21 cellular contexts compared by ENCODE assay signal in the genomic region with DNA sequence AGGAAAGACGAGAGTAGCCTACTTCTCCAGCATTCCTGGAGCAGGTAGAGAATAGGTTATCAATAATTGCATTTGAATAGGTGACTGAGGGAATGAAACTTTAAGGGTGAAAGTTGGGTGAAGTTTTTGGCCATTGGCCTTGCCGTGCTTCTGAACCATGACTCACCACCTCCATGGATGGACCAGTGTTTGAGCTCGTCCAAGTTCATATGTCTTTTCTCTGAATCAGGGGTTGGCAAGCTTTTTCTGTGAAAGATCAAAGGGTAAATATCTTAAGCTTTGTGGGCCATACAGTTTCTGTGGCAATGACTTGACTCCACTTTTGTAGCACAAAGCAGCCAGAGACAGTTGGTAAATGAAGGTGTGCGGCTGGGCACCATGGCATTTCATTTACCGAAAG. TPM values are rescaled to one million over a fixed set of nuclear protein-coding genes. Genes with fewer than 3 reads are reported as not detected.
DNase-seq lines count a peak whose midpoint lies in the region; ATAC-seq, FAIRE-seq and TF ChIP-seq lines count a peak whose summit lies in the region.
"Had no signal": no experiment of that assay in that cellular context is flagged by ENCODE, and none has a peak within 500 bp of the region (broad histone marks: within the 10 kb centered on the region; RNA-seq: fewer than 3 reads in every experiment).

No MANE protein-coding gene starts in this region.

- BruUV-seq in HepG2 (replicated peaks; lab: Mats Ljungman, UMichigan) = no TSS peak

- intact Hi-C loops in HepG2 (cut with micrococcal nuclease; ENCODE audit: unreplicated experiment) = no loop called here
- intact Hi-C loops in right lobe of liver (cut with DNase I) = no loop called here
- intact Hi-C loops in dendritic cell treated with granulocyte-macrophage colony-stimulating factor and Interleukin-4, amounts not matched to agents 40 ng/mL and 50 ng/mL, for 4 days (cut with micrococcal nuclease) = no loop called here
- intact Hi-C loops in prostate gland (cut with DNase I) = no loop called here

- TF ChIP-seq CTCF in HepG2 (CRISPR knock-in tag; IDR thresholded peaks at IDR 0.05) (no peak), right lobe of liver (IDR thresholded peaks at IDR 0.05) (no peak), GM10248 (IDR thresholded peaks at IDR 0.05; ENCODE audit: control extremely low read depth, extremely low read depth, low read depth, missing control alignments) (no peak), prostate gland (IDR thresholded peaks at IDR 0.05) (no peak)

- CTCF ChIA-PET in HepG2 (lab: Yijun Ruan, JAX; ENCODE audit: low intra/inter-chr PET ratio, low total read pairs) = no interaction called here
- CTCF ChIA-PET in GM10248 (lab: Yijun Ruan, JAX) = interaction anchor here (1.0 to 1.2 kb wide), 2 partner anchors 24 to 32 kb away, joined by 3 read pairs; partner anchors contain the start of gene SNRNP48

- H2AFZ ChIP-seq in HepG2 (ENCODE audit: low read length) = no peak overlapping the region

- H3K4me3 ChIP-seq in HepG2 (replicated peaks in 1 of 3; ENCODE audit: insufficient read depth in 1 of 3, low read depth in 2 of 3, low read length in 3 of 3) (no peak overlapping the region), right lobe of liver (no peak overlapping the region), prostate gland (no peak overlapping the region)
- H3K4me3 ChIP-seq: BLaER1 treated with 17β-estradiol and CSF1 and Interleukin-3, amounts not matched to agents 10 nM and 100 nM had no signal

- in situ Hi-C loops in HepG2 (cut with HindIII; ENCODE audit: extremely low pct_ligation_motif_present, low pct_unique_long_range_greater_than_20kb) = loop anchor here (25.0 kb wide), 1 partner anchor 934 kb away; no protein-coding TSS in a partner anchor

- no peak overlapping the region for H3K4me2 ChIP-seq in HepG2 (ENCODE audit: low read depth, low read length)
- H3K4me2 ChIP-seq: BLaER1 treated with 17β-estradiol and CSF1 and Interleukin-3, amounts not matched to agents 10 nM and 100 nM; KMS-11 had no signal

- H3K36me3 Mint-ChIP-seq in dendritic cell treated with granulocyte-macrophage colony-stimulating factor and Interleukin-4, amounts not matched to agents 40 ng/mL and 50 ng/mL, for 4 days (ENCODE audit: low read depth) = no peaks in the 10 kb centered on the region
- H3K36me3 Mint-ChIP-seq: CD8-positive, alpha-beta T cell had no signal

- H3K27ac ChIP-seq in HepG2 (ENCODE audit: extremely low read length, insufficient read depth, low read length) (no peak overlapping the region), right lobe of liver (no peak overlapping the region), prostate gland (no peak overlapping the region)
- H3K27ac ChIP-seq: 22Rv1; BLaER1 treated with 17β-estradiol and CSF1 and Interleukin-3, amounts not matched to agents 10 nM and 100 nM; KMS-11 had no signal

- H3K4me1 ChIP-seq in HepG2 (ENCODE audit: insufficient read depth, low read length) (peaks cover 22% of the 10 kb centered on the region), right lobe of liver (no peaks in the 10 kb centered on the region), prostate gland (replicated peaks) (no peaks in the 10 kb centered on the region)

- H3K27me3 Mint-ChIP-seq in dendritic cell treated with granulocyte-macrophage colony-stimulating factor and Interleukin-4, amounts not matched to agents 40 ng/mL and 50 ng/mL, for 4 days = peaks cover 5% of the 10 kb centered on the region

- H3K4me3 Mint-ChIP-seq in dendritic cell treated with granulocyte-macrophage colony-stimulating factor and Interleukin-4, amounts not matched to agents 40 ng/mL and 50 ng/mL, for 4 days = no peak overlapping the region
- H3K4me3 Mint-ChIP-seq: CD8-positive, alpha-beta T cell; H9 had no signal

- ATAC-seq in HepG2 = peak; percentile 11; the same call in 1 of the 3 replicates
- no peak for ATAC-seq in right lobe of liver
- ATAC-seq: CD8-positive, alpha-beta T cell; Panc1; SK-N-SH treated with all-trans-retinoic acid at 6 μM for 48 hours had no signal

- no peak overlapping the region for H3K9ac ChIP-seq in HepG2 (ENCODE audit: insufficient read depth, low read depth, low read length)
- H3K9ac ChIP-seq: BLaER1 treated with 17β-estradiol and CSF1 and Interleukin-3, amounts not matched to agents 10 nM and 100 nM; KMS-11 had no signal

- no peaks in the 10 kb centered on the region for H3K36me3 ChIP-seq in HepG2 (replicated peaks in 1 of 2; ENCODE audit: control insufficient read depth in 1 of 2, insufficient read depth in 2 of 2, low read length in 2 of 2)
- no peaks in the 10 kb centered on the region for H3K36me3 ChIP-seq in right lobe of liver
- no peaks in the 10 kb centered on the region for H3K36me3 ChIP-seq in prostate gland
- H3K36me3 ChIP-seq: BLaER1 treated with 17β-estradiol and CSF1 and Interleukin-3, amounts not matched to agents 10 nM and 100 nM had no signal

- TF ChIP-seq POLR2A in HepG2 (IDR thresholded peaks at IDR 0.05; ENCODE audit: insufficient read depth in 1 of 2, low read depth in 2 of 2, low read length in 2 of 2) = no peak
- TF ChIP-seq POLR2A in right lobe of liver (IDR thresholded peaks at IDR 0.05) = no peak
- no peak for TF ChIP-seq POLR2A in prostate gland (IDR thresholded peaks at IDR 0.05)

- no peaks in the 10 kb centered on the region for H3K79me2 ChIP-seq in HepG2 (ENCODE audit: insufficient read depth, low read length)

- 38% methylated on average over 5 of the region's 5 CpGs for WGBS in HepG2 (ENCODE audit: low lambda C conversion rate)
- WGBS in right lobe of liver (ENCODE audit: insufficient coverage, low coverage, low lambda C conversion rate, missing lambda C conversion rate) = 77% methylated on average over 3 of the region's 5 CpGs
- 94% methylated on average over 5 of the region's 5 CpGs for WGBS in prostate gland

- DNase-seq in HepG2 (ENCODE audit: low spot score) (peak; percentile 29), right lobe of liver (no peak), fibroblast of the conjunctiva (ENCODE audit: low read depth) (peak; percentile 18), dedifferentiated amniotic fluid mesenchymal stem cell (ENCODE audit: extremely low spot score) (no peak), GM10248 (ENCODE audit: extremely low spot score) (no peak), prostate gland (ENCODE audit: low spot score) (no peak)
- no peak for DNase-seq in effector CD4-positive, alpha-beta T cell
- DNase-seq: CD8-positive, alpha-beta T cell; H9; MV-4-11; NCI-H1105 treated with DMSO at 0.1 percent for 48 hours; NCI-H2029 treated with DMSO at 0.1 percent for 48 hours; NCI-H524 treated with DMSO at 0.1 percent for 48 hours; NCI-H82 had no signal

- no peak for FAIRE-seq in HepG2 (lab: Jason Lieb, UNC)
- FAIRE-seq: G401.6 had no signal

- TF ChIP-seq EP300 in HepG2 (IDR thresholded peaks at IDR 0.05; ENCODE audit: low read depth in 2 of 2, low read length in 2 of 2) (no peak), HepG2 (CRISPR knock-in tag; IDR thresholded peaks at IDR 0.05; ENCODE audit: borderline replicate concordance) (no peak)

- H3K9me3 ChIP-seq in HepG2 (ENCODE audit: low read length) (no peaks in the 10 kb centered on the region), right lobe of liver (no peaks in the 10 kb centered on the region), prostate gland (no peaks in the 10 kb centered on the region)
- H3K9me3 ChIP-seq: BLaER1 treated with 17β-estradiol and CSF1 and Interleukin-3, amounts not matched to agents 10 nM and 100 nM had no signal

- TF ChIP-seq RAD21 in HepG2 (CRISPR knock-in tag; IDR thresholded peaks at IDR 0.05) = no peak

- peaks cover 0 to 19% of the 10 kb centered on the region in 2 experiments; a peak in 4 of 5 replicates for H3K27me3 ChIP-seq in HepG2 (ENCODE audit: control insufficient read depth in 1 of 2, insufficient read depth in 2 of 2, low read length in 2 of 2)
- H3K27me3 ChIP-seq in right lobe of liver = no peaks in the 10 kb centered on the region
- no peaks in the 10 kb centered on the region for H3K27me3 ChIP-seq in prostate gland (replicated peaks; ENCODE audit: insufficient read depth)
- H3K27me3 ChIP-seq: BLaER1 treated with 17β-estradiol and CSF1 and Interleukin-3, amounts not matched to agents 10 nM and 100 nM had no signal

- H3K4me1 Mint-ChIP-seq in dendritic cell treated with granulocyte-macrophage colony-stimulating factor and Interleukin-4, amounts not matched to agents 40 ng/mL and 50 ng/mL, for 4 days (ENCODE audit: low read depth) = peaks cover 47% of the 10 kb centered on the region

- H4K20me1 ChIP-seq in HepG2 (ENCODE audit: insufficient read depth, low read length) = no peaks in the 10 kb centered on the region
- H4K20me1 ChIP-seq: BLaER1 treated with 17β-estradiol and CSF1 and Interleukin-3, amounts not matched to agents 10 nM and 100 nM had no signal

- H3K9me3 Mint-ChIP-seq in dendritic cell treated with granulocyte-macrophage colony-stimulating factor and Interleukin-4, amounts not matched to agents 40 ng/mL and 50 ng/mL, for 4 days = no peaks in the 10 kb centered on the region
- H3K9me3 Mint-ChIP-seq: CD8-positive, alpha-beta T cell; H9 had no signal

- POLR2A ChIA-PET in HepG2 (lab: Yijun Ruan, JAX) (no interaction called here), GM10248 (lab: Yijun Ruan, JAX) (no interaction called here)

- H3K27ac Mint-ChIP-seq in dendritic cell treated with granulocyte-macrophage colony-stimulating factor and Interleukin-4, amounts not matched to agents 40 ng/mL and 50 ng/mL, for 4 days = peak overlapping the region; percentile 51
- H3K27ac Mint-ChIP-seq: CD8-positive, alpha-beta T cell; H9 had no signal

RNA-seq across cellular contexts. Expression of gene SNRNP48, which starts 31.8 kb away (rescaled TPM):
- total RNA-seq in HepG2 (2016; rRNA removed; fragmentation: Illumina TruSeq; extraction: Trizol) (47.5 and 82.0 TPM in 2 replicates), right lobe of liver (10 to 100 TPM in 1 of 6 experiments, 1 to 10 TPM in 5; 4.7 to 13.7 (median 7.0) TPM), prostate gland (10 to 100 TPM; 13.1 to 19.9 TPM)
- total RNA-seq in HepG2 (2016; cell fraction: cytosol; rRNA removed; fragmentation: Illumina TruSeq; extraction: Trizol; ENCODE audit: low read depth) = 4.5 and 5.3 TPM in 2 replicates
- 53.2 and 86.1 TPM in 2 replicates for total RNA-seq in HepG2 (2016; cell fraction: insoluble cytoplasmic fraction; rRNA removed; fragmentation: Illumina TruSeq; extraction: Trizol)
- 13.9 and 17.5 TPM in 2 replicates for total RNA-seq in HepG2 (2016; cell fraction: membrane; rRNA removed; fragmentation: Illumina TruSeq; extraction: Trizol)
- total RNA-seq in HepG2 (2016; cell fraction: nucleus; rRNA removed; fragmentation: Illumina TruSeq; extraction: Trizol) = 32.5 and 36.4 TPM in 2 replicates
- polyA plus RNA-seq in HepG2 (2011; rRNA removed) = 11.6 and 17.5 TPM in 2 replicates
- polyA plus RNA-seq in HepG2 (2011; cell fraction: cytosol; rRNA removed) = 7.7 and 8.9 TPM in 2 replicates
- polyA plus RNA-seq in HepG2 (2011; cell fraction: nucleus; rRNA removed) = 7.9 and 11.5 TPM in 2 replicates
- 12.4 and 15.5 TPM in 2 replicates for polyA plus RNA-seq in HepG2 (2012)
- 2.1 and 2.4 TPM in 2 replicates for polyA plus RNA-seq in HepG2 (2016; cell fraction: cytosol; fragmentation: Illumina TruSeq; extraction: Trizol; ENCODE audit: low read depth)
- polyA plus RNA-seq in HepG2 (2016; cell fraction: insoluble cytoplasmic fraction; fragmentation: Illumina TruSeq; extraction: Trizol; ENCODE audit: low read depth) = 53.9 and 61.3 TPM in 2 replicates
- 6.2 and 7.3 TPM in 2 replicates for polyA plus RNA-seq in HepG2 (2016; cell fraction: membrane; fragmentation: Illumina TruSeq; extraction: Trizol; ENCODE audit: low read depth)
- 40.0 and 41.7 TPM in 2 replicates for polyA plus RNA-seq in HepG2 (2016; cell fraction: nucleus; fragmentation: Illumina TruSeq; extraction: Trizol; ENCODE audit: insufficient read depth, low read depth)
- 7.8 and 10.6 TPM in 2 replicates for polyA minus RNA-seq in HepG2 (2011; rRNA and poly(A)+ RNA removed; ENCODE audit: low replicate concordance)
- polyA minus RNA-seq in HepG2 (2011; cell fraction: cytosol; rRNA and poly(A)+ RNA removed) = 9.2 and 11.9 TPM in 2 replicates
- polyA minus RNA-seq in HepG2 (2011; cell fraction: nucleus; rRNA and poly(A)+ RNA removed) = 28.1 and 32.1 TPM in 2 replicates

Comparison
In these comparisons a context has a peak if more than half of its experiments do, and no peak if none do; other contexts are left out.
1. DNase-seq: peak in HepG2 (single experiment) and fibroblast of the conjunctiva (single experiment); none in right lobe of liver (0 of 3), dedifferentiated amniotic fluid mesenchymal stem cell (single experiment), GM10248 (single experiment), effector CD4-positive, alpha-beta T cell (single experiment) and prostate gland (single experiment).